In the genomic region with DNA sequence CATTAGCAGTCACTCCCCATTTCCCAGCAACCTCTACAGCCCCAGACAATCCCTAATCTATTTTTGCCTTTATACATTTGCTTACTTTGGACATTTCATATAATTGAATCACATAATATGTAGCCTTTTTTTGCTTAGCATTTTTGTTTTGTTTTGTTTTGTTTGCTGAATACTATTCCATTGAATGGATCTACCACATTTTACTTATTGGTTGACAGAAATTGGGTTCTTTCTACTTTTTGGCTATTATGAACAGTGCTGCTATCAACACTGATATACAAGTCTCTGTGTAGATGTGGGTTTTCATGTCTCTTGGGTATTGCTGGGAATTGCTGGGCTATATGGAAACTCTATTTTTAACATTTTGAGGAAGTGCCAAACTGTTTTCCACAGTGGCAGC, we compare ENCODE assay signal across 34 cellular contexts.
"Had no signal": no experiment of that assay in that cellular context is flagged by ENCODE, and none has a peak within 500 bp of the region (broad histone marks: within the 10 kb centered on the region; RNA-seq: fewer than 3 reads in every experiment).

No MANE protein-coding gene starts in this region.

- DNase-seq: Karpas-422, Kasumi-1, MG63, MM.1S, MV-4-11, NCI-H1048, NCI-H1092, NCI-H1092 treated with DMSO at 0.1 percent for 48 hours, NCI-H1105, NCI-H1105 treated with DMSO at 0.1 percent for 48 hours, NCI-H1417, NCI-H1417 treated with DMSO at 0.1 percent for 48 hours, NCI-H1436, NCI-H1436 treated with DMSO at 0.1 percent for 48 hours, NCI-H146, NCI-H1694, NCI-H1694 treated with DMSO at 0.1 percent for 48 hours, NCI-H187, NCI-H187 treated with DMSO at 0.1 percent for 48 hours, NCI-H1930, NCI-H2029, NCI-H2029 treated with DMSO at 0.1 percent for 48 hours, NCI-H2081, NCI-H2081 treated with DMSO at 0.1 percent for 48 hours, NCI-H2107, NCI-H2171, NCI-H2171 treated with DMSO at 0.1 percent for 48 hours, NCI-H2227 treated with DMSO at 0.1 percent for 48 hours, NCI-H226, NCI-H345, NCI-H446, NCI-H446 treated with DMSO at 0.1 percent for 48 hours, NCI-H510A had no signal

- H3K4me3 ChIP-seq: MG63 had no signal

- H3K9ac ChIP-seq: KMS-11 had no signal

- H3K4me2 ChIP-seq: KMS-11 had no signal

- H3K27me3 ChIP-seq: MG63 had no signal

- H3K36me3 ChIP-seq: MG63 had no signal

- H3K27ac ChIP-seq: KMS-11 had no signal
